17 cellular contexts compared by ENCODE assay signal in genomic region chr18:6881034-6881800, GRCh38.
DNase-seq lines count a peak whose midpoint lies in the region; FAIRE-seq and TF ChIP-seq lines count a peak whose summit lies in the region.
"Had no signal": no experiment of that assay in that cellular context is flagged by ENCODE, and none has a peak within 500 bp of the region (broad histone marks: within the 10 kb centered on the region; RNA-seq: fewer than 3 reads in every experiment).

No MANE protein-coding gene starts in this region.

- H3K79me2 ChIP-seq in trophoblast cell (ENCODE audit: control insufficient read depth, insufficient read depth, low read length, poor library complexity) = no peaks in the 10 kb centered on the region

- H3K27ac ChIP-seq in WERI-Rb-1 (no peak overlapping the region), trophoblast cell (ENCODE audit: low read depth, low read length) (no peak overlapping the region)
- H3K27ac ChIP-seq: epithelial cell of prostate, upper lobe of left lung had no signal

- FAIRE-seq in GM12892 (lab: Jason Lieb, UNC) = no peak
- FAIRE-seq: K562 had no signal

- H3K4me1 ChIP-seq in trophoblast cell (ENCODE audit: control insufficient read depth in 1 of 2, insufficient read depth in 2 of 2, low read length in 2 of 2) = peaks cover 5 to 8% of the 10 kb centered on the region in 2 experiments
- H3K4me1 ChIP-seq: upper lobe of left lung had no signal

- H3K9me3 ChIP-seq in WERI-Rb-1 (ENCODE audit: severe bottlenecking) = no peaks in the 10 kb centered on the region
- no peaks in the 10 kb centered on the region for H3K9me3 ChIP-seq in trophoblast cell (ENCODE audit: insufficient read depth, low read depth, low read length)
- H3K9me3 ChIP-seq: upper lobe of left lung had no signal

- H4K8ac ChIP-seq in trophoblast cell (ENCODE audit: low read depth, low read length) = no peak overlapping the region

- H3K27me3 ChIP-seq in WERI-Rb-1 (ENCODE audit: insufficient read depth, low read depth, severe bottlenecking) (no peaks in the 10 kb centered on the region), trophoblast cell (ENCODE audit: insufficient read depth, low read length) (no peaks in the 10 kb centered on the region)
- H3K27me3 ChIP-seq: upper lobe of left lung had no signal

- H3K14ac ChIP-seq in trophoblast cell (ENCODE audit: low read length) = no peak overlapping the region

- H3K18ac ChIP-seq in trophoblast cell (ENCODE audit: low read length) = no peak overlapping the region

- no peak overlapping the region for H3K9ac ChIP-seq in trophoblast cell (ENCODE audit: low read length)

- no CpG with 5 or more reads among the region's 6 CpGs for WGBS in trophoblast cell (ENCODE audit: extremely low coverage, insufficient coverage, insufficient read length)

- no peak overlapping the region for H3K4me3 ChIP-seq in WERI-Rb-1 (ENCODE audit: low read depth, low read length)
- H3K4me3 ChIP-seq in foreskin fibroblast (ENCODE audit: low read depth in 1 of 2, low read length in 2 of 2) = no peak overlapping the region
- H3K4me3 ChIP-seq in trophoblast cell (ENCODE audit: low read depth, low read length) = no peak overlapping the region
- H3K4me3 ChIP-seq: K562, upper lobe of left lung had no signal

- H2BK12ac ChIP-seq in trophoblast cell (ENCODE audit: low read length) = peak overlapping the region; percentile 48

- H4K91ac ChIP-seq in trophoblast cell (ENCODE audit: low read depth, low read length) = no peak overlapping the region

- no peaks in the 10 kb centered on the region for H3K9me3 Mint-ChIP-seq in progenitor cell of endocrine pancreas (ENCODE audit: low read depth)

- H3K27ac Mint-ChIP-seq in progenitor cell of endocrine pancreas = no peak overlapping the region

- no peak overlapping the region for H2AFZ ChIP-seq in trophoblast cell (ENCODE audit: insufficient read depth, low read length, poor library complexity)

- no peak overlapping the region for H4K12ac ChIP-seq in trophoblast cell (ENCODE audit: low read depth, low read length)

- DNase-seq in AG09319 (ENCODE audit: extremely low read depth, low read depth) (peak; percentile 16), WERI-Rb-1 (peak; percentile 24), foreskin fibroblast (peak; percentile 18 to 83), trophoblast cell (no peak), foreskin melanocyte (no peak), NCI-H345 treated with DMSO at 0.1 percent for 48 hours (lab: John Stamatoyannopoulos, UW; ENCODE audit: unreplicated experiment) (no peak), GM12892 (ENCODE audit: insufficient read length) (no peak), progenitor cell of endocrine pancreas (ENCODE audit: low spot score, unreplicated experiment) (no peak)
- DNase-seq: ACHN; amniotic stem cell; GDM1; NCI-H1048; stimulated activated CD4-positive, alpha-beta T cell treated with anti-CD3 and anti-CD28 coated beads, Interleukin-4, amount 100 ng/mL, for 1 hour; stimulated activated CD8-positive, alpha-beta memory T cell treated with anti-CD3 and anti-CD28 coated beads, Interleukin-4, amount 100 ng/mL, for 48 hours; upper lobe of left lung had no signal

- H2BK120ac ChIP-seq in trophoblast cell (ENCODE audit: insufficient read depth, low read length, poor library complexity) = no peak overlapping the region

- no peak for TF ChIP-seq CTCF in AG09319 (IDR thresholded peaks at IDR 0.05; ENCODE audit: low read depth, low read length)
- TF ChIP-seq CTCF in WERI-Rb-1 (IDR thresholded peaks at IDR 0.05; ENCODE audit: low read depth, low read length) = no peak
- no peak for TF ChIP-seq CTCF in foreskin fibroblast (IDR thresholded peaks at IDR 0.05; ENCODE audit: low read depth, low read length)
- no peak for TF ChIP-seq CTCF in progenitor cell of endocrine pancreas (IDR thresholded peaks at IDR 0.05; ENCODE audit: unreplicated experiment)

- H3K4me1 Mint-ChIP-seq in progenitor cell of endocrine pancreas (ENCODE audit: low read depth) = peaks cover 17% of the 10 kb centered on the region

- H2AK5ac ChIP-seq in trophoblast cell (ENCODE audit: low read length) = no peak overlapping the region

- H3K4ac ChIP-seq in trophoblast cell (ENCODE audit: low read depth, low read length) = no peak overlapping the region

- H3K36me3 Mint-ChIP-seq in progenitor cell of endocrine pancreas (ENCODE audit: insufficient read depth) = peaks cover 45% of the 10 kb centered on the region

- no peak overlapping the region for H3K23ac ChIP-seq in trophoblast cell (ENCODE audit: low read length)

- no peak overlapping the region for H2BK5ac ChIP-seq in trophoblast cell (ENCODE audit: low read depth, low read length, poor library complexity)

- no peak for TF ChIP-seq POLR2A in GM12892 (IDR thresholded peaks at IDR 0.05; ENCODE audit: low read depth, low read length)

- H3K27me3 Mint-ChIP-seq in progenitor cell of endocrine pancreas = no peaks in the 10 kb centered on the region

- no peaks in the 10 kb centered on the region for H3K36me3 ChIP-seq in WERI-Rb-1
- H3K36me3 ChIP-seq in trophoblast cell (ENCODE audit: control insufficient read depth in 1 of 2, insufficient read depth in 2 of 2, low read length in 2 of 2) = peaks cover 7% of the 10 kb centered on the region in 2 experiments
- H3K36me3 ChIP-seq: upper lobe of left lung had no signal

- no peak overlapping the region for H3K4me3 Mint-ChIP-seq in progenitor cell of endocrine pancreas (ENCODE audit: low read depth)

- peaks cover 2% of the 10 kb centered on the region for H3K79me1 ChIP-seq in trophoblast cell (ENCODE audit: low read length)

- no peak overlapping the region for H3K4me2 ChIP-seq in trophoblast cell (ENCODE audit: low read length)

Comparison
In these comparisons a context has a peak if more than half of its experiments do, and no peak if none do; other contexts are left out.
1. DNase-seq: peak in AG09319 (single experiment), WERI-Rb-1 (single experiment) and foreskin fibroblast (2 of 2); none in trophoblast cell (0 of 2), foreskin melanocyte (single experiment), NCI-H345 treated with DMSO at 0.1 percent for 48 hours (single experiment), GM12892 (single experiment) and progenitor cell of endocrine pancreas (single experiment).